20 cellular contexts compared by ENCODE assay signal in genomic region chr9:92975452-92975770, GRCh38. TPM values are rescaled to one million over a fixed set of nuclear protein-coding genes. Genes with fewer than 3 reads are reported as not detected.
A peak's percentile ranks its signal among the peaks of the same experiment; 100 is the strongest.
DNase-seq lines count a peak whose midpoint lies in the region; TF ChIP-seq lines count a peak whose summit lies in the region.
"Had no signal": no experiment of that assay in that cellular context is flagged by ENCODE, and none has a peak within 500 bp of the region (broad histone marks: within the 10 kb centered on the region; RNA-seq: fewer than 3 reads in every experiment).

No MANE protein-coding gene starts in this region.

- no peak overlapping the region for H3K23ac ChIP-seq in trophoblast cell (ENCODE audit: low read length)

- H3K79me2 ChIP-seq in trophoblast cell (ENCODE audit: control insufficient read depth, insufficient read depth, low read length, poor library complexity): peaks cover 12% of the 10 kb centered on the region

- H3K4me1 Mint-ChIP-seq in activated CD4-positive, alpha-beta T cell treated with anti-CD3 and anti-CD28 coated beads, Interleukin-2, amount 10 ng/mL, durations not matched to agents 24 days and 14 days: peaks cover 63% of the 10 kb centered on the region

- peak overlapping the region; percentile 57 for H3K14ac ChIP-seq in trophoblast cell (ENCODE audit: low read length)

- intact Hi-C loops in activated CD4-positive, alpha-beta T cell treated with anti-CD3 and anti-CD28 coated beads, Interleukin-2, amount 10 ng/mL, durations not matched to agents 24 days and 14 days (cut with micrococcal nuclease): no loop called here
- intact Hi-C loops in A673 (cut with micrococcal nuclease; ENCODE audit: unreplicated experiment): no loop called here

- H2AK5ac ChIP-seq in trophoblast cell (ENCODE audit: low read length): peak overlapping the region; percentile 25

- peak overlapping the region; percentile 19 for H3K27ac ChIP-seq in effector memory CD4-positive, alpha-beta T cell (ENCODE audit: insufficient read depth, low read length, poor library complexity, severe bottlenecking)
- H3K27ac ChIP-seq in trophoblast cell (ENCODE audit: low read depth, low read length) (no peak overlapping the region), SJCRH30 (no peak overlapping the region), A673 (ENCODE audit: low read depth, low read length, poor library complexity, severe bottlenecking) (no peak overlapping the region)
- H3K27ac ChIP-seq: heart left ventricle, left lung had no signal

- H4K91ac ChIP-seq in trophoblast cell (ENCODE audit: low read depth, low read length): peak overlapping the region; percentile 98

- H2AFZ ChIP-seq in trophoblast cell (ENCODE audit: insufficient read depth, low read length, poor library complexity): no peak overlapping the region

- H3K4me3 Mint-ChIP-seq in activated CD4-positive, alpha-beta T cell treated with anti-CD3 and anti-CD28 coated beads, Interleukin-2, amount 10 ng/mL, durations not matched to agents 24 days and 14 days: no peak overlapping the region

- peaks cover 76% of the 10 kb centered on the region for H3K4me1 ChIP-seq in effector memory CD4-positive, alpha-beta T cell (ENCODE audit: control insufficient read depth, insufficient read depth, low read length, poor library complexity, severe bottlenecking)
- H3K4me1 ChIP-seq in trophoblast cell (ENCODE audit: control insufficient read depth in 1 of 2, insufficient read depth in 2 of 2, low read length in 2 of 2) (peaks cover 37 to 41% of the 10 kb centered on the region in 2 experiments), SJCRH30 (no peaks in the 10 kb centered on the region), A673 (ENCODE audit: insufficient read depth, low read length, poor library complexity, severe bottlenecking) (no peaks in the 10 kb centered on the region)
- H3K4me1 ChIP-seq: BE2C had no signal

- CTCF ChIA-PET in A673 (lab: Charles Lee): no interaction called here

- no peak overlapping the region for H3K9ac ChIP-seq in trophoblast cell (ENCODE audit: low read length)
- H3K9ac ChIP-seq: SK-N-SH had no signal

- H3K27me3 Mint-ChIP-seq in activated CD4-positive, alpha-beta T cell treated with anti-CD3 and anti-CD28 coated beads, Interleukin-2, amount 10 ng/mL, durations not matched to agents 24 days and 14 days: no peaks in the 10 kb centered on the region

- H3K27me3 ChIP-seq in H7 (ENCODE audit: control insufficient read depth, insufficient read depth, low read length): no peaks in the 10 kb centered on the region
- H3K27me3 ChIP-seq in effector memory CD4-positive, alpha-beta T cell (replicated peaks; ENCODE audit: control insufficient read depth, insufficient read depth, low read length, poor library complexity, severe bottlenecking): no peaks in the 10 kb centered on the region
- no peaks in the 10 kb centered on the region for H3K27me3 ChIP-seq in trophoblast cell (ENCODE audit: insufficient read depth, low read length)
- H3K27me3 ChIP-seq in SJCRH30: no peaks in the 10 kb centered on the region
- no peaks in the 10 kb centered on the region for H3K27me3 ChIP-seq in A673 (replicated peaks; ENCODE audit: insufficient read depth, low read depth, low read length, poor library complexity)
- H3K27me3 ChIP-seq: BE2C, heart left ventricle, left lung, MG63 had no signal

- H3K9me3 ChIP-seq in effector memory CD4-positive, alpha-beta T cell (ENCODE audit: control insufficient read depth, low read length): no peaks in the 10 kb centered on the region
- H3K9me3 ChIP-seq in trophoblast cell (ENCODE audit: insufficient read depth, low read depth, low read length) (no peaks in the 10 kb centered on the region), SJCRH30 (replicated peaks) (no peaks in the 10 kb centered on the region), A673 (ENCODE audit: low read depth, low read length, poor library complexity, severe bottlenecking) (no peaks in the 10 kb centered on the region)
- H3K9me3 ChIP-seq: BE2C, heart left ventricle, left lung, MG63, SK-N-SH had no signal

- H4K12ac ChIP-seq in trophoblast cell (ENCODE audit: low read depth, low read length): no peak overlapping the region

- no peak overlapping the region for H3K4me3 ChIP-seq in H7 (ENCODE audit: insufficient read depth, low read depth, low read length)
- no peak overlapping the region for H3K4me3 ChIP-seq in effector memory CD4-positive, alpha-beta T cell (ENCODE audit: insufficient read depth, low read depth, low read length, poor library complexity, severe bottlenecking)
- H3K4me3 ChIP-seq in trophoblast cell (ENCODE audit: low read depth, low read length): no peak overlapping the region
- no peak overlapping the region for H3K4me3 ChIP-seq in SJCRH30
- no peak overlapping the region for H3K4me3 ChIP-seq in A673 (ENCODE audit: low read depth, low read length, poor library complexity, severe bottlenecking)
- H3K4me3 ChIP-seq: heart left ventricle, left lung, MG63, skin epidermis had no signal

- peak overlapping the region; percentile 31 for H3K18ac ChIP-seq in trophoblast cell (ENCODE audit: low read length)

- no TSS peak for BruUV-seq in A673 (replicated peaks; lab: Mats Ljungman, UMichigan)

- H3K36me3 ChIP-seq in H7 (replicated peaks; ENCODE audit: control insufficient read depth, insufficient read depth, low read length) (no peaks in the 10 kb centered on the region), trophoblast cell (ENCODE audit: control insufficient read depth in 1 of 2, insufficient read depth in 2 of 2, low read length in 2 of 2) (peaks cover 0 to 3% of the 10 kb centered on the region in 2 experiments), SJCRH30 (no peaks in the 10 kb centered on the region), A673 (ENCODE audit: insufficient read depth, low read length, poor library complexity, severe bottlenecking) (no peaks in the 10 kb centered on the region)
- peaks cover 42% of the 10 kb centered on the region for H3K36me3 ChIP-seq in effector memory CD4-positive, alpha-beta T cell (ENCODE audit: control insufficient read depth, insufficient read depth, low read length)
- H3K36me3 ChIP-seq: BE2C, MG63 had no signal

- H2BK12ac ChIP-seq in trophoblast cell (ENCODE audit: low read length): peak overlapping the region; percentile 50

- no CpG with 5 or more reads among the region's 6 CpGs for WGBS in trophoblast cell (ENCODE audit: extremely low coverage, insufficient coverage, insufficient read length)

- TF ChIP-seq CTCF in A673 (conservative IDR thresholded peaks at IDR 0.05; ENCODE audit: low read depth, low read length): no peak

- H2BK5ac ChIP-seq in trophoblast cell (ENCODE audit: low read depth, low read length, poor library complexity): peak overlapping the region; percentile 92

- H4K8ac ChIP-seq in trophoblast cell (ENCODE audit: low read depth, low read length): no peak overlapping the region

- no peak overlapping the region for H3K4me2 ChIP-seq in trophoblast cell (ENCODE audit: low read length)
- H3K4me2 ChIP-seq: SK-N-SH had no signal

- no peaks in the 10 kb centered on the region for H3K9me3 Mint-ChIP-seq in activated CD4-positive, alpha-beta T cell treated with anti-CD3 and anti-CD28 coated beads, Interleukin-2, amount 10 ng/mL, durations not matched to agents 24 days and 14 days

- POLR2A ChIA-PET in A673 (lab: Charles Lee; ENCODE audit: low non-redundant PET): no interaction called here

- H3K27ac Mint-ChIP-seq in activated CD4-positive, alpha-beta T cell treated with anti-CD3 and anti-CD28 coated beads, Interleukin-2, amount 10 ng/mL, durations not matched to agents 24 days and 14 days: peak overlapping the region; percentile 37

- H2BK120ac ChIP-seq in trophoblast cell (ENCODE audit: insufficient read depth, low read length, poor library complexity): peak overlapping the region; percentile 87

- peaks cover 33% of the 10 kb centered on the region for H3K79me1 ChIP-seq in trophoblast cell (ENCODE audit: low read length)

- DNase-seq in activated CD4-positive, alpha-beta T cell treated with anti-CD3 and anti-CD28 coated beads, Interleukin-2, amount 10 ng/mL, durations not matched to agents 24 days and 14 days: no peak
- no peak for DNase-seq in activated CD4-positive, alpha-beta T cell treated with anti-CD3 and anti-CD28 coated beads for 48 hours
- DNase-seq in H7: peak; percentile 37
- DNase-seq in effector memory CD4-positive, alpha-beta T cell: no peak
- no peak for DNase-seq in trophoblast cell
- no peak for DNase-seq in SJCRH30
- no peak for DNase-seq in A673 (ENCODE audit: low spot score)
- no peak for DNase-seq in Kasumi-1 (lab: John Stamatoyannopoulos, UW)
- DNase-seq: activated CD4-positive, CD25-positive, alpha-beta regulatory T cell treated with anti-CD3 and anti-CD28 coated beads, Interleukin-2, amount 50 U/mL, for 72 hours; activated CD8-positive, alpha-beta memory T cell treated with anti-CD3 and anti-CD28 coated beads, Interleukin-2, amount 50 U/mL, for 48 hours; BE2C; heart left ventricle; left lung; MG63; NCI-H1417 treated with DMSO at 0.1 percent for 48 hours; NCI-H526; RPMI8226; SK-N-SH; T1000 had no signal

- H3K36me3 Mint-ChIP-seq in activated CD4-positive, alpha-beta T cell treated with anti-CD3 and anti-CD28 coated beads, Interleukin-2, amount 10 ng/mL, durations not matched to agents 24 days and 14 days (ENCODE audit: low read depth): peaks cover 59% of the 10 kb centered on the region

- H3K4ac ChIP-seq in trophoblast cell (ENCODE audit: low read depth, low read length): peak overlapping the region; percentile 6

RNA-seq across cellular contexts. Expression of gene FGD3, which starts 28.1 kb away (rescaled TPM):
- 39.5 and 39.7 TPM in 2 replicates for total RNA-seq in activated CD4-positive, alpha-beta T cell treated with anti-CD3 and anti-CD28 coated beads, Interleukin-2, amount 10 ng/mL, durations not matched to agents 24 days and 14 days
- 1.3 and 2.4 TPM in 2 replicates for total RNA-seq in H7 (2014; rRNA removed; shearing (Covaris generic))
- 3.2 and 3.7 TPM in 2 replicates for polyA plus RNA-seq in trophoblast cell (2013)
- total RNA-seq in SJCRH30 (2014; rRNA removed; shearing (Covaris generic)): 0.56 and 0.65 TPM in 2 replicates
- 0.09 and 0.17 TPM in 2 replicates for total RNA-seq in A673 (2021)
- polyA plus RNA-seq: SK-N-SH had no signal

Comparison
In these comparisons a context has a peak if more than half of its experiments do, and no peak if none do; other contexts are left out.
1. RNA of gene FGD3, which starts 28.1 kb away (total RNA-seq): 39.5 to 39.7 TPM in activated CD4-positive, alpha-beta T cell treated with anti-CD3 and anti-CD28 coated beads, Interleukin-2, amount 10 ng/mL, durations not matched to agents 24 days and 14 days; 1.3 to 2.4 TPM in H7, 0.56 to 0.65 TPM in SJCRH30 and 0.09 to 0.17 TPM in A673; every median in the first group is over 10 times any median in the second.